18 cellular contexts compared by ENCODE assay signal in the genomic region with DNA sequence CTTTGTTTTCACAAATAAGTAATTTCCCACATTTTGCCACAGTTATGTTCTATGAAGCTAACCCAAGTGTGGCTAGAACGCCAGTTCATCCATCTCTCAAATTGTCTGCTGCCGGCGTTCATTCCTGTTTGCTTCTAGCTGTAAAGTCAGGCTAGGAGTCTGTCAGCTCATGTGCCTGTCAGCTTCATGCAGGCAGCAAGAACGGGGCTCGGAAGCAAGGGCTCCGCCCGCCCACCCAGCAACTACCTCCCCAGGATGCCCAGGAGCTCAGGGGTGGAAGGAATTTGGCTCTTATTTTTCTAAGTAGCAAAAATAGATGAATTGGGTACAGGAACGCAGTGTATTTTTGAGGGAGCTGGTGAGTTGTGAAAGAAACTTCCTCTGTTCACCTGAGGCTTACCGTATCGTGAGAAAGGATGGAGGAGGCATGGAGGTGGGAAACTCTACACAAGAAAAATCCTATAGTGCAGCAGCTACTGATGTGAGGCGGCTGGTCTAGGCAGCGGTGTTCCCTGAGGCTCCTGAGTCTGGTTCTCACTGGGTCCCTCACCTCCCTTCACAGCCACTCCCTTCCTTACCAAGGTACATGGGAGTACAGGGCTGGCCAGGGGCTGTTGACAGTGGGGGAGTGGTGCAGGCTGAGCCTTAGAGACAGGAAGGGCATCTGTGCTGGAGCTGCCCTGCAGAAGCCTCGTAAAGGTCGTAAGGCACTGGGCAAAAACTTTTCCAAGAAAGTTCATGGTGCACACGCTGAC. TPM values are rescaled to one million over a fixed set of nuclear protein-coding genes. Genes with fewer than 3 reads are reported as not detected.
DNase-seq lines count a peak whose midpoint lies in the region; ATAC-seq and TF ChIP-seq lines count a peak whose summit lies in the region.
"Had no signal": no experiment of that assay in that cellular context is flagged by ENCODE, and none has a peak within 500 bp of the region (broad histone marks: within the 10 kb centered on the region; RNA-seq: fewer than 3 reads in every experiment).

No MANE protein-coding gene starts in this region.

- peak overlapping the region in 2 of 3 donors; percentile 10 to 62 for H3K27ac Mint-ChIP-seq in IgD-negative memory B cell
- peak overlapping the region; percentile 73 for H3K27ac Mint-ChIP-seq in activated T-helper 17 cell treated with anti-CD3 and anti-CD28 coated beads, Interleukin-2, amount 50 U/mL, for 72 hours
- peak overlapping the region; percentile 59 for H3K27ac Mint-ChIP-seq in stimulated activated naive B cell treated with anti-CD40 and anti-IgM and Interleukin-4, amounts not matched to agents 10 μg/mL and 1 μg/mL and 100 μg/mL, for 72 hours
- no peak overlapping the region for H3K27ac Mint-ChIP-seq in Calu3 (ENCODE audit: unreplicated experiment)
- H3K27ac Mint-ChIP-seq in chondrocyte (ENCODE audit: unreplicated experiment): no peak overlapping the region
- H3K27ac Mint-ChIP-seq: CD4-positive, alpha-beta T cell had no signal

- H3K4me1 Mint-ChIP-seq in IgD-negative memory B cell (peaks cover 18 to 27% (median 19%) of the 10 kb centered on the region in 3 donors), Calu3 (ENCODE audit: low read depth, unreplicated experiment) (no peaks in the 10 kb centered on the region), chondrocyte (ENCODE audit: low read depth) (peaks cover 7% of the 10 kb centered on the region)
- H3K4me1 Mint-ChIP-seq in activated T-helper 17 cell treated with anti-CD3 and anti-CD28 coated beads, Interleukin-2, amount 50 U/mL, for 72 hours: peaks cover 17% of the 10 kb centered on the region
- peaks cover 25 to 47% of the 10 kb centered on the region in 2 donors for H3K4me1 Mint-ChIP-seq in stimulated activated naive B cell treated with anti-CD40 and anti-IgM and Interleukin-4, amounts not matched to agents 10 μg/mL and 1 μg/mL and 100 μg/mL, for 72 hours

- DNase-seq in mesenteric fat pad (ENCODE audit: low spot score): peak; percentile 79
- DNase-seq in stimulated activated naive B cell treated with anti-CD40 and anti-IgM and Interleukin-4, amounts not matched to agents 10 μg/mL and 1 μg/mL and 100 μg/mL, for 72 hours: no peak
- no peak for DNase-seq in Calu3
- DNase-seq in chondrocyte (ENCODE audit: low spot score): no peak
- DNase-seq in HCEC 1CT: no peak
- DNase-seq: BE2C; Caco-2; CD4-positive, alpha-beta T cell; Karpas-422; NCI-H1417 treated with DMSO at 0.1 percent for 48 hours; NCI-H1930; NCI-H526 had no signal

- no peaks in the 10 kb centered on the region for H3K27me3 Mint-ChIP-seq in IgD-negative memory B cell
- no peaks in the 10 kb centered on the region for H3K27me3 Mint-ChIP-seq in activated T-helper 17 cell treated with anti-CD3 and anti-CD28 coated beads, Interleukin-2, amount 50 U/mL, for 72 hours
- no peaks in the 10 kb centered on the region for H3K27me3 Mint-ChIP-seq in stimulated activated naive B cell treated with anti-CD40 and anti-IgM and Interleukin-4, amounts not matched to agents 10 μg/mL and 1 μg/mL and 100 μg/mL, for 72 hours
- H3K27me3 Mint-ChIP-seq in Calu3 (ENCODE audit: unreplicated experiment): no peaks in the 10 kb centered on the region
- no peaks in the 10 kb centered on the region for H3K27me3 Mint-ChIP-seq in chondrocyte (ENCODE audit: low read depth)
- H3K27me3 Mint-ChIP-seq: CD4-positive, alpha-beta T cell had no signal

- ATAC-seq in activated T-helper 17 cell treated with anti-CD3 and anti-CD28 coated beads, Interleukin-2, amount 50 U/mL, for 72 hours (replicated peaks): no peak
- ATAC-seq in stimulated activated naive B cell treated with anti-CD40 and anti-IgM and Interleukin-4, amounts not matched to agents 10 μg/mL and 1 μg/mL and 100 μg/mL, for 72 hours (replicated peaks): no peak
- ATAC-seq: Right ventricle myocardium inferior had no signal

- TF ChIP-seq CTCF in Calu3 (IDR thresholded peaks at IDR 0.05; ENCODE audit: unreplicated experiment) (no peak), chondrocyte (IDR thresholded peaks at IDR 0.05) (no peak)

- peaks cover 0 to 2% (median 0%) of the 10 kb centered on the region in 3 donors for H3K9me3 Mint-ChIP-seq in IgD-negative memory B cell
- H3K9me3 Mint-ChIP-seq in activated T-helper 17 cell treated with anti-CD3 and anti-CD28 coated beads, Interleukin-2, amount 50 U/mL, for 72 hours: no peaks in the 10 kb centered on the region
- no peaks in the 10 kb centered on the region for H3K9me3 Mint-ChIP-seq in stimulated activated naive B cell treated with anti-CD40 and anti-IgM and Interleukin-4, amounts not matched to agents 10 μg/mL and 1 μg/mL and 100 μg/mL, for 72 hours
- H3K9me3 Mint-ChIP-seq in Calu3 (ENCODE audit: low read depth, unreplicated experiment): no peaks in the 10 kb centered on the region
- H3K9me3 Mint-ChIP-seq in chondrocyte (ENCODE audit: low read depth): no peaks in the 10 kb centered on the region
- H3K9me3 Mint-ChIP-seq: CD4-positive, alpha-beta T cell had no signal

- peaks cover 7% of the 10 kb centered on the region for H3K36me3 Mint-ChIP-seq in IgD-negative memory B cell
- peaks cover 65% of the 10 kb centered on the region for H3K36me3 Mint-ChIP-seq in activated T-helper 17 cell treated with anti-CD3 and anti-CD28 coated beads, Interleukin-2, amount 50 U/mL, for 72 hours (ENCODE audit: low read depth)
- peaks cover 45 to 60% of the 10 kb centered on the region in 2 donors for H3K36me3 Mint-ChIP-seq in stimulated activated naive B cell treated with anti-CD40 and anti-IgM and Interleukin-4, amounts not matched to agents 10 μg/mL and 1 μg/mL and 100 μg/mL, for 72 hours
- H3K36me3 Mint-ChIP-seq in Calu3 (ENCODE audit: insufficient read depth, unreplicated experiment): peaks cover 4% of the 10 kb centered on the region
- peaks cover 5% of the 10 kb centered on the region for H3K36me3 Mint-ChIP-seq in chondrocyte (ENCODE audit: low read depth)

- CTCF ChIA-PET in Calu3 (lab: Charles Lee): no interaction called here

- intact Hi-C loops in Calu3 (cut with micrococcal nuclease; ENCODE audit: unreplicated experiment): no loop called here

- no TSS peak for BruUV-seq in Calu3 (replicated peaks; lab: Mats Ljungman, UMichigan)

- H3K4me3 Mint-ChIP-seq in IgD-negative memory B cell (peak overlapping the region in 1 of 4 donors; percentile 44), Calu3 (ENCODE audit: low read depth, unreplicated experiment) (no peak overlapping the region), chondrocyte (ENCODE audit: unreplicated experiment) (no peak overlapping the region)
- no peak overlapping the region for H3K4me3 Mint-ChIP-seq in activated T-helper 17 cell treated with anti-CD3 and anti-CD28 coated beads, Interleukin-2, amount 50 U/mL, for 72 hours
- H3K4me3 Mint-ChIP-seq in stimulated activated naive B cell treated with anti-CD40 and anti-IgM and Interleukin-4, amounts not matched to agents 10 μg/mL and 1 μg/mL and 100 μg/mL, for 72 hours: no peak overlapping the region
- H3K4me3 Mint-ChIP-seq: CD4-positive, alpha-beta T cell had no signal

RNA-seq across cellular contexts. Expression of gene AMN, which starts 54.5 kb away (rescaled TPM):
- 15.0 TPM for polyA plus RNA-seq in IgD-negative memory B cell
- total RNA-seq in activated T-helper 17 cell treated with anti-CD3 and anti-CD28 coated beads, Interleukin-2, amount 50 U/mL, for 72 hours: 1 to 10 TPM; 2.1 to 2.3 TPM
- 1.8 TPM for total RNA-seq in mesenteric fat pad
- 13.7 and 17.0 TPM in 2 replicates for total RNA-seq in Calu3 (2022)
- 0.30 to 0.38 TPM in 2 of 3 replicates, not detected in the other for total RNA-seq in chondrocyte
- total RNA-seq: H4, MCF 10A, SK-MEL-5 had no signal

Comparison
In these comparisons a context has a peak if more than half of its experiments do, and no peak if none do; other contexts are left out.
1. H3K27ac Mint-ChIP-seq: peak in IgD-negative memory B cell (2 of 3), activated T-helper 17 cell treated with anti-CD3 and anti-CD28 coated beads, Interleukin-2, amount 50 U/mL, for 72 hours (single experiment) and stimulated activated naive B cell treated with anti-CD40 and anti-IgM and Interleukin-4, amounts not matched to agents 10 μg/mL and 1 μg/mL and 100 μg/mL, for 72 hours (single experiment); none in Calu3 (single experiment) and chondrocyte (single experiment).